ENCODE assay signal across 9 cellular contexts in the genomic region with DNA sequence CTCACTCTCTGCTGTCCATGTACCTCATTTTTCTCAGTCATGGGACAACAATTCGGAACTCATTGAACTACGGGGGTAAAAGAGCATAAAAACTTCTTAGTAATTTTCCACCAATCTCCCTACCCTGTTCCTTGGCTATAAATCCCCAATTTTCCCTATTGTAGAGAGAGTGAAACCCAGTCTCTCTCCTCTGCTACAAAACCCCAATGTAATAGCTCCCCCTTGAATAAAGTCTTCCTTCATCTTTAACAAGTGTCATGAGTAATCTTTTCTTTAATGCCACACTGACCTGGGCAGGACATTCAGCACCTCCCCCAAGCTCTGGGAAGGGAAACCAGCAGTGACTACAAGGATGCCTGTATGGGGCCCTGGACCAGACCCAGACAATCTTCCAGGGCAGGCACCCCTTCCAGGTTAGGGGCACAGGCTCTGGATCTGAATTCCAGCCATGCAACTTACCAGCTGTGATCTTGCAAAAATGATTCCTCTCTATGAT. TPM values are rescaled to one million over a fixed set of nuclear protein-coding genes. Genes with fewer than 3 reads are reported as not detected.
DNase-seq lines count a peak whose midpoint lies in the region; ATAC-seq and TF ChIP-seq lines count a peak whose summit lies in the region.
"Had no signal": no experiment of that assay in that cellular context is flagged by ENCODE, and none has a peak within 500 bp of the region (broad histone marks: within the 10 kb centered on the region; RNA-seq: fewer than 3 reads in every experiment).

No MANE protein-coding gene starts in this region.

- no peaks in the 10 kb centered on the region for H3K9me3 Mint-ChIP-seq in activated CD4-positive, alpha-beta T cell treated with anti-CD3 and anti-CD28 coated beads for 36 hours (ENCODE audit: low read depth)
- peaks cover 6% of the 10 kb centered on the region for H3K9me3 Mint-ChIP-seq in mesothelial cell of epicardium

- TF ChIP-seq CTCF in astrocyte of the spinal cord (IDR thresholded peaks at IDR 0.05; ENCODE audit: low read depth, low read length) (no peak), mesothelial cell of epicardium (IDR thresholded peaks at IDR 0.05; ENCODE audit: unreplicated experiment) (no peak)

- peak overlapping the region; percentile 88 for H3K9ac ChIP-seq in HUES6 (ENCODE audit: low read length)

- H3K36me3 ChIP-seq in HUES6 (ENCODE audit: control insufficient read depth, insufficient read depth, low read length), result no peaks in the 10 kb centered on the region

- ATAC-seq in activated CD4-positive, alpha-beta T cell treated with anti-CD3 and anti-CD28 coated beads for 36 hours, result peak; percentile 48

- H3K36me3 Mint-ChIP-seq in activated CD4-positive, alpha-beta T cell treated with anti-CD3 and anti-CD28 coated beads for 36 hours (ENCODE audit: low read depth), result peaks cover 5% of the 10 kb centered on the region
- H3K36me3 Mint-ChIP-seq in mesothelial cell of epicardium, result no peaks in the 10 kb centered on the region

- H3K4me3 ChIP-seq in HUES6 (ENCODE audit: low read depth, low read length), result no peak overlapping the region
- H3K4me3 ChIP-seq in astrocyte of the spinal cord (ENCODE audit: low read depth, low read length), result no peak overlapping the region

- peak; percentile 63 for DNase-seq in activated CD4-positive, alpha-beta T cell treated with anti-CD3 and anti-CD28 coated beads for 36 hours
- DNase-seq in activated CD4-positive, alpha-beta T cell treated with anti-CD3 and anti-CD28 coated beads, Interleukin-2, amount 50 U/mL, for 1 hour, result no peak
- DNase-seq in astrocyte of the spinal cord (ENCODE audit: low read depth, low spot score) (peak; percentile 29), mesothelial cell of epicardium (ENCODE audit: low spot score in 2 of 2, unreplicated experiment in 2 of 2) (no peak), NCI-H345 (lab: John Stamatoyannopoulos, UW) (no peak), retina (no peak), NCI-H1092 treated with DMSO at 0.1 percent for 48 hours (lab: John Stamatoyannopoulos, UW) (no peak)

- in situ Hi-C loops in astrocyte of the spinal cord (cut with HindIII; ENCODE audit: low sequenced_read_pairs), result no loop called here

- H3K4me1 ChIP-seq in HUES6 (ENCODE audit: control insufficient read depth, insufficient read depth, low read length), result peaks cover 26% of the 10 kb centered on the region

- peak overlapping the region; percentile 94 for H3K27ac Mint-ChIP-seq in activated CD4-positive, alpha-beta T cell treated with anti-CD3 and anti-CD28 coated beads for 36 hours
- H3K27ac Mint-ChIP-seq in mesothelial cell of epicardium, result peak overlapping the region; percentile 54

- peak overlapping the region; percentile 72 for H3K4me3 Mint-ChIP-seq in activated CD4-positive, alpha-beta T cell treated with anti-CD3 and anti-CD28 coated beads for 36 hours
- no peak overlapping the region for H3K4me3 Mint-ChIP-seq in mesothelial cell of epicardium

- peaks cover 32% of the 10 kb centered on the region for H3K4me1 Mint-ChIP-seq in activated CD4-positive, alpha-beta T cell treated with anti-CD3 and anti-CD28 coated beads for 36 hours
- peaks cover 26% of the 10 kb centered on the region for H3K4me1 Mint-ChIP-seq in mesothelial cell of epicardium

- no peaks in the 10 kb centered on the region for H3K9me3 ChIP-seq in HUES6 (ENCODE audit: control insufficient read depth, insufficient read depth, low read depth, low read length)

- H3K27me3 Mint-ChIP-seq in activated CD4-positive, alpha-beta T cell treated with anti-CD3 and anti-CD28 coated beads for 36 hours, result no peaks in the 10 kb centered on the region
- H3K27me3 Mint-ChIP-seq in mesothelial cell of epicardium (ENCODE audit: low read depth), result no peaks in the 10 kb centered on the region

- POLR2A ChIA-PET in activated CD4-positive, alpha-beta T cell treated with anti-CD3 and anti-CD28 coated beads for 36 hours (lab: Charles Lee), result interaction anchor here (0.5 to 3.9 kb wide), 10 partner anchors 9 to 1136 kb away, joined by 3 to 147 read pairs (median 4); partner anchors contain the start of gene EIF1

- no peaks in the 10 kb centered on the region for H3K27me3 ChIP-seq in HUES6 (ENCODE audit: control insufficient read depth, insufficient read depth, low read length)

- peak overlapping the region; percentile 56; the same call in 1 of the 2 replicates for H3K27ac ChIP-seq in HUES6 (ENCODE audit: low read depth, low read length)
- H3K27ac ChIP-seq: C4-2B had no signal

- intact Hi-C loops in activated CD4-positive, alpha-beta T cell treated with anti-CD3 and anti-CD28 coated beads for 36 hours (cut with DNase I, micrococcal nuclease), result loop anchor here in 1 of 2 experiments (5.0 kb wide), 1 partner anchor 1066 kb away; no protein-coding TSS in a partner anchor

- CTCF ChIA-PET in activated CD4-positive, alpha-beta T cell treated with anti-CD3 and anti-CD28 coated beads for 36 hours (lab: Charles Lee), result interaction anchor here (1.4 to 4.5 kb wide), 9 partner anchors 10 to 1116 kb away, joined by 3 to 73 read pairs (median 8); partner anchors contain the start of gene EIF1

RNA-seq across cellular contexts. Expression of gene EIF1, which starts 10.2 kb away (rescaled TPM):
- total RNA-seq in activated CD4-positive, alpha-beta T cell treated with anti-CD3 and anti-CD28 coated beads for 36 hours, result 100 to 1,000 TPM; 869 to 977 TPM
- 600 to 610 TPM (median 606 TPM) in 3 replicates for total RNA-seq in mesothelial cell of epicardium

RNA-seq across cellular contexts. Expression of gene GAST, which starts 33.7 kb away (rescaled TPM):
- not detected for total RNA-seq in activated CD4-positive, alpha-beta T cell treated with anti-CD3 and anti-CD28 coated beads for 36 hours
- total RNA-seq in mesothelial cell of epicardium, result not detected in 3 replicates

RNA-seq across cellular contexts. Expression of gene KRT17, which starts 54.1 kb away (rescaled TPM):
- not detected for total RNA-seq in activated CD4-positive, alpha-beta T cell treated with anti-CD3 and anti-CD28 coated beads for 36 hours
- 221 to 238 TPM (median 232 TPM) in 3 replicates for total RNA-seq in mesothelial cell of epicardium

RNA-seq across cellular contexts. Expression of gene HAP1, which starts 56.0 kb away (rescaled TPM):
- not detected for total RNA-seq in activated CD4-positive, alpha-beta T cell treated with anti-CD3 and anti-CD28 coated beads for 36 hours
- total RNA-seq in mesothelial cell of epicardium, result 0.44 to 0.66 TPM (median 0.45 TPM) in 3 replicates

Comparison
In these comparisons a context has a peak if more than half of its experiments do, and no peak if none do; other contexts are left out.
1. DNase-seq: peak in activated CD4-positive, alpha-beta T cell treated with anti-CD3 and anti-CD28 coated beads for 36 hours (single experiment) and astrocyte of the spinal cord (single experiment); none in activated CD4-positive, alpha-beta T cell treated with anti-CD3 and anti-CD28 coated beads, Interleukin-2, amount 50 U/mL, for 1 hour (single experiment), mesothelial cell of epicardium (0 of 2), NCI-H345 (single experiment), retina (single experiment) and NCI-H1092 treated with DMSO at 0.1 percent for 48 hours (single experiment).
2. RNA of gene KRT17, which starts 54.1 kb away (total RNA-seq): 221 to 238 TPM in mesothelial cell of epicardium; not detected in activated CD4-positive, alpha-beta T cell treated with anti-CD3 and anti-CD28 coated beads for 36 hours; every median in the first group is over 100 times any median in the second.